In the genomic region with DNA sequence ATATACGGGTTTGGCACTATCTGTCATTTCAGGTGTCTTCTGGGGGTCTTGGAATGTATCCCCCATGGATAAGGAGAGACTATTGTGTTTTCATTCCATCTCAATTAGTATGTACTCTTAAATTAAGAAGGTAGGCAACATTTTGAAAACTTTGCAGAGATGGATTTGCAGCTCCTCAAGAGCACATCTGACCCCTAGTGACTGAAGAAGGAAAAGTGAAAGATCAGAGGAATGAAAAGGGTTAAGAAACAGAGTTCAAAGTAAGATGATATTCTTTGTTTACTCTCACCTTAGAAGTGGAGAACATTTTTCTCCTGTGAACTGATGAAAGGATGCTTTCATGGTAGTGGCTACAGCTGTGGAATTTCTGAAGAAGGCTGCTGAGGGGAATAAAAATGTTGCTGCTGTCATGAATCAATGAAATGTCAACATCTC, we compare ENCODE assay signal across 1 cellular context.
A peak's percentile ranks its signal among the peaks of the same experiment; 100 is the strongest.
TF ChIP-seq lines count a peak whose summit lies in the region.

No MANE protein-coding gene starts in this region.

TF ChIP-seq in K562, 482 proteins besides CTCF, POLR2A, EP300 and RAD21 (continued from another document):
- TF ChIP-seq, protein P1, sequence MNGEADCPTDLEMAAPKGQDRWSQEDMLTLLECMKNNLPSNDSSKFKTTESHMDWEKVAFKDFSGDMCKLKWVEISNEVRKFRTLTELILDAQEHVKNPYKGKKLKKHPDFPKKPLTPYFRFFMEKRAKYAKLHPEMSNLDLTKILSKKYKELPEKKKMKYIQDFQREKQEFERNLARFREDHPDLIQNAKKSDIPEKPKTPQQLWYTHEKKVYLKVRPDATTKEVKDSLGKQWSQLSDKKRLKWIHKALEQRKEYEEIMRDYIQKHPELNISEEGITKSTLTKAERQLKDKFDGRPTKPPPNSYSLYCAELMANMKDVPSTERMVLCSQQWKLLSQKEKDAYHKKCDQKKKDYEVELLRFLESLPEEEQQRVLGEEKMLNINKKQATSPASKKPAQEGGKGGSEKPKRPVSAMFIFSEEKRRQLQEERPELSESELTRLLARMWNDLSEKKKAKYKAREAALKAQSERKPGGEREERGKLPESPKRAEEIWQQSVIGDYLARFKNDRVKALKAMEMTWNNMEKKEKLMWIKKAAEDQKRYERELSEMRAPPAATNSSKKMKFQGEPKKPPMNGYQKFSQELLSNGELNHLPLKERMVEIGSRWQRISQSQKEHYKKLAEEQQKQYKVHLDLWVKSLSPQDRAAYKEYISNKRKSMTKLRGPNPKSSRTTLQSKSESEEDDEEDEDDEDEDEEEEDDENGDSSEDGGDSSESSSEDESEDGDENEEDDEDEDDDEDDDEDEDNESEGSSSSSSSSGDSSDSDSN (IDR thresholded peaks at IDR 0.05; ENCODE audit: borderline replicate concordance in 1 of 2, low read depth in 2 of 2, low read length in 2 of 2) = no peak
- TF ChIP-seq, protein P2, sequence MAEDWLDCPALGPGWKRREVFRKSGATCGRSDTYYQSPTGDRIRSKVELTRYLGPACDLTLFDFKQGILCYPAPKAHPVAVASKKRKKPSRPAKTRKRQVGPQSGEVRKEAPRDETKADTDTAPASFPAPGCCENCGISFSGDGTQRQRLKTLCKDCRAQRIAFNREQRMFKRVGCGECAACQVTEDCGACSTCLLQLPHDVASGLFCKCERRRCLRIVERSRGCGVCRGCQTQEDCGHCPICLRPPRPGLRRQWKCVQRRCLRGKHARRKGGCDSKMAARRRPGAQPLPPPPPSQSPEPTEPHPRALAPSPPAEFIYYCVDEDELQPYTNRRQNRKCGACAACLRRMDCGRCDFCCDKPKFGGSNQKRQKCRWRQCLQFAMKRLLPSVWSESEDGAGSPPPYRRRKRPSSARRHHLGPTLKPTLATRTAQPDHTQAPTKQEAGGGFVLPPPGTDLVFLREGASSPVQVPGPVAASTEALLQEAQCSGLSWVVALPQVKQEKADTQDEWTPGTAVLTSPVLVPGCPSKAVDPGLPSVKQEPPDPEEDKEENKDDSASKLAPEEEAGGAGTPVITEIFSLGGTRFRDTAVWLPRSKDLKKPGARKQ (CRISPR knock-in tag; IDR thresholded peaks at IDR 0.05) = no peak
- TF ChIP-seq, protein P3, sequence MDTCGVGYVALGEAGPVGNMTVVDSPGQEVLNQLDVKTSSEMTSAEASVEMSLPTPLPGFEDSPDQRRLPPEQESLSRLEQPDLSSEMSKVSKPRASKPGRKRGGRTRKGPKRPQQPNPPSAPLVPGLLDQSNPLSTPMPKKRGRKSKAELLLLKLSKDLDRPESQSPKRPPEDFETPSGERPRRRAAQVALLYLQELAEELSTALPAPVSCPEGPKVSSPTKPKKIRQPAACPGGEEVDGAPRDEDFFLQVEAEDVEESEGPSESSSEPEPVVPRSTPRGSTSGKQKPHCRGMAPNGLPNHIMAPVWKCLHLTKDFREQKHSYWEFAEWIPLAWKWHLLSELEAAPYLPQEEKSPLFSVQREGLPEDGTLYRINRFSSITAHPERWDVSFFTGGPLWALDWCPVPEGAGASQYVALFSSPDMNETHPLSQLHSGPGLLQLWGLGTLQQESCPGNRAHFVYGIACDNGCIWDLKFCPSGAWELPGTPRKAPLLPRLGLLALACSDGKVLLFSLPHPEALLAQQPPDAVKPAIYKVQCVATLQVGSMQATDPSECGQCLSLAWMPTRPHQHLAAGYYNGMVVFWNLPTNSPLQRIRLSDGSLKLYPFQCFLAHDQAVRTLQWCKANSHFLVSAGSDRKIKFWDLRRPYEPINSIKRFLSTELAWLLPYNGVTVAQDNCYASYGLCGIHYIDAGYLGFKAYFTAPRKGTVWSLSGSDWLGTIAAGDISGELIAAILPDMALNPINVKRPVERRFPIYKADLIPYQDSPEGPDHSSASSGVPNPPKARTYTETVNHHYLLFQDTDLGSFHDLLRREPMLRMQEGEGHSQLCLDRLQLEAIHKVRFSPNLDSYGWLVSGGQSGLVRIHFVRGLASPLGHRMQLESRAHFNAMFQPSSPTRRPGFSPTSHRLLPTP (IDR thresholded peaks at IDR 0.05; ENCODE audit: borderline replicate concordance, extremely low read depth, insufficient read length) = no peak
- no peak for TF ChIP-seq TCF7 (IDR thresholded peaks at IDR 0.05; ENCODE audit: borderline replicate concordance)
- TF ChIP-seq, protein P4, sequence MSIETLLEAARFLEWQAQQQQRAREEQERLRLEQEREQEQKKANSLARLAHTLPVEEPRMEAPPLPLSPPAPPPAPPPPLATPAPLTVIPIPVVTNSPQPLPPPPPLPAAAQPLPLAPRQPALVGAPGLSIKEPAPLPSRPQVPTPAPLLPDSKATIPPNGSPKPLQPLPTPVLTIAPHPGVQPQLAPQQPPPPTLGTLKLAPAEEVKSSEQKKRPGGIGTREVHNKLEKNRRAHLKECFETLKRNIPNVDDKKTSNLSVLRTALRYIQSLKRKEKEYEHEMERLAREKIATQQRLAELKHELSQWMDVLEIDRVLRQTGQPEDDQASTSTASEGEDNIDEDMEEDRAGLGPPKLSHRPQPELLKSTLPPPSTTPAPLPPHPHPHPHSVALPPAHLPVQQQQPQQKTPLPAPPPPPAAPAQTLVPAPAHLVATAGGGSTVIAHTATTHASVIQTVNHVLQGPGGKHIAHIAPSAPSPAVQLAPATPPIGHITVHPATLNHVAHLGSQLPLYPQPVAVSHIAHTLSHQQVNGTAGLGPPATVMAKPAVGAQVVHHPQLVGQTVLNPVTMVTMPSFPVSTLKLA (conservative IDR thresholded peaks at IDR 0.05) = no peak
- TF ChIP-seq, protein P5, sequence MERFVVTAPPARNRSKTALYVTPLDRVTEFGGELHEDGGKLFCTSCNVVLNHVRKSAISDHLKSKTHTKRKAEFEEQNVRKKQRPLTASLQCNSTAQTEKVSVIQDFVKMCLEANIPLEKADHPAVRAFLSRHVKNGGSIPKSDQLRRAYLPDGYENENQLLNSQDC (CRISPR knock-in tag; IDR thresholded peaks at IDR 0.05) = no peak
- TF ChIP-seq SMC3 (conservative IDR thresholded peaks at IDR 0.05; ENCODE audit: insufficient read depth, low read depth, low read length) = peak; percentile 51; the same call in 1 of the 2 replicates
- no peak for TF ChIP-seq ZNF12 (CRISPR knock-in tag; IDR thresholded peaks at IDR 0.05)
- no peak for TF ChIP-seq FUS (optimal IDR thresholded peaks at IDR 0.05; ENCODE audit: low read depth, low read length)
- TF ChIP-seq, protein P6, sequence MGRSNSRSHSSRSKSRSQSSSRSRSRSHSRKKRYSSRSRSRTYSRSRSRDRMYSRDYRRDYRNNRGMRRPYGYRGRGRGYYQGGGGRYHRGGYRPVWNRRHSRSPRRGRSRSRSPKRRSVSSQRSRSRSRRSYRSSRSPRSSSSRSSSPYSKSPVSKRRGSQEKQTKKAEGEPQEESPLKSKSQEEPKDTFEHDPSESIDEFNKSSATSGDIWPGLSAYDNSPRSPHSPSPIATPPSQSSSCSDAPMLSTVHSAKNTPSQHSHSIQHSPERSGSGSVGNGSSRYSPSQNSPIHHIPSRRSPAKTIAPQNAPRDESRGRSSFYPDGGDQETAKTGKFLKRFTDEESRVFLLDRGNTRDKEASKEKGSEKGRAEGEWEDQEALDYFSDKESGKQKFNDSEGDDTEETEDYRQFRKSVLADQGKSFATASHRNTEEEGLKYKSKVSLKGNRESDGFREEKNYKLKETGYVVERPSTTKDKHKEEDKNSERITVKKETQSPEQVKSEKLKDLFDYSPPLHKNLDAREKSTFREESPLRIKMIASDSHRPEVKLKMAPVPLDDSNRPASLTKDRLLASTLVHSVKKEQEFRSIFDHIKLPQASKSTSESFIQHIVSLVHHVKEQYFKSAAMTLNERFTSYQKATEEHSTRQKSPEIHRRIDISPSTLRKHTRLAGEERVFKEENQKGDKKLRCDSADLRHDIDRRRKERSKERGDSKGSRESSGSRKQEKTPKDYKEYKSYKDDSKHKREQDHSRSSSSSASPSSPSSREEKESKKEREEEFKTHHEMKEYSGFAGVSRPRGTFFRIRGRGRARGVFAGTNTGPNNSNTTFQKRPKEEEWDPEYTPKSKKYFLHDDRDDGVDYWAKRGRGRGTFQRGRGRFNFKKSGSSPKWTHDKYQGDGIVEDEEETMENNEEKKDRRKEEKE (IDR thresholded peaks at IDR 0.05; ENCODE audit: borderline replicate concordance in 1 of 2, control insufficient read depth in 1 of 2, low read depth in 2 of 2, low read length in 1 of 2) = no peak
- no peak for TF ChIP-seq POU5F1 (IDR thresholded peaks at IDR 0.05; ENCODE audit: borderline replicate concordance, low read depth, low read length, partially characterized antibody)
- TF ChIP-seq, protein P7, sequence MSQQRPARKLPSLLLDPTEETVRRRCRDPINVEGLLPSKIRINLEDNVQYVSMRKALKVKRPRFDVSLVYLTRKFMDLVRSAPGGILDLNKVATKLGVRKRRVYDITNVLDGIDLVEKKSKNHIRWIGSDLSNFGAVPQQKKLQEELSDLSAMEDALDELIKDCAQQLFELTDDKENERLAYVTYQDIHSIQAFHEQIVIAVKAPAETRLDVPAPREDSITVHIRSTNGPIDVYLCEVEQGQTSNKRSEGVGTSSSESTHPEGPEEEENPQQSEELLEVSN (IDR thresholded peaks at IDR 0.05; ENCODE audit: borderline replicate concordance in 1 of 2, extremely low read depth in 1 of 2, insufficient read depth in 1 of 2, insufficient read length in 1 of 2, low read depth in 1 of 2, low read length in 1 of 2, poor library complexity in 1 of 2, severe bottlenecking in 1 of 2) = no peak
- no peak for TF ChIP-seq BRF1 (IDR thresholded peaks at IDR 0.05; ENCODE audit: borderline replicate concordance, extremely low read depth, insufficient read length)
- 0 out of 2 replicates have a peak, but pooled peaks have one; percentile 22 for TF ChIP-seq ARID2 (IDR thresholded peaks at IDR 0.05)
